8 cellular contexts compared by ENCODE assay signal in genomic region chr15:73051811-73052678, GRCh38.
A peak's percentile ranks its signal among the peaks of the same experiment; 100 is the strongest.
DNase-seq lines count a peak whose midpoint lies in the region; ATAC-seq lines count a peak whose summit lies in the region.

Gene NEO1 (plus strand): TSS chr15:73052463. CDS start chr15:73052676, 213 bp downstream.

- peaks cover 5 to 11% of the 10 kb centered on the region in 2 donors for H3K4me1 Mint-ChIP-seq in effector memory CD8-positive, alpha-beta T cell (ENCODE audit: low read depth in 2 of 2)

- peaks cover 4% of the 10 kb centered on the region for H3K36me3 Mint-ChIP-seq in effector memory CD8-positive, alpha-beta T cell (ENCODE audit: insufficient read depth)

- peaks cover 3% of the 10 kb centered on the region for H3K79me2 ChIP-seq in ACC112 (ENCODE audit: control insufficient read depth, insufficient read depth, low read length, unreplicated experiment)

- H3K9me3 Mint-ChIP-seq in effector memory CD8-positive, alpha-beta T cell, result no peaks in the 10 kb centered on the region

- DNase-seq in GM19238 (ENCODE audit: insufficient read length, low spot score) (peak; percentile 53), NCI-H774 (lab: John Stamatoyannopoulos, UW) (peak; percentile 87), medulla oblongata (ENCODE audit: extremely low spot score) (peak; percentile 93)
- DNase-seq in activated CD8-positive, alpha-beta memory T cell treated with anti-CD3 and anti-CD28 coated beads, Interleukin-2, amount 50 U/mL, for 1 hour (ENCODE audit: extremely low read depth), result peak; percentile 26
- DNase-seq in effector memory CD8-positive, alpha-beta T cell, result peak; percentile 77 to 85 (median 80)
- peak; percentile 62 to 69 (median 69) for DNase-seq in stimulated activated CD4-positive, alpha-beta T cell treated with anti-CD3 and anti-CD28 coated beads, TNF-alpha, amount 100 ng/mL, for 4 hours (ENCODE audit: low read depth in 3 of 3)

- peaks cover 19% of the 10 kb centered on the region for H3K27me3 ChIP-seq in ACC112 (ENCODE audit: insufficient read depth, low read length)

- H3K4me1 ChIP-seq in ACC112 (ENCODE audit: control insufficient read depth, insufficient read depth, low read length, unreplicated experiment), result no peaks in the 10 kb centered on the region

- no peak within 1 kb of the TSS for H3K27ac ChIP-seq in ACC112 (ENCODE audit: low read depth, low read length)

- ATAC-seq in HG03460 (IDR thresholded peaks at IDR 0.05; ENCODE audit: unreplicated experiment), result peak; percentile 38
- peak; percentile 76 for ATAC-seq in effector memory CD8-positive, alpha-beta T cell (replicated peaks)

- no peaks in the 10 kb centered on the region for H3K36me3 ChIP-seq in ACC112 (ENCODE audit: insufficient read depth, low read length)

- H3K4me3 ChIP-seq in ACC112 (ENCODE audit: low read depth, low read length), result peak within 1 kb of the TSS; percentile 97

- H3K27ac Mint-ChIP-seq in effector memory CD8-positive, alpha-beta T cell, result peak within 1 kb of the TSS; percentile 70 to 77

- H3K27me3 Mint-ChIP-seq in effector memory CD8-positive, alpha-beta T cell, result peaks cover 0 to 6% of the 10 kb centered on the region in 2 donors

- peak within 1 kb of the TSS; percentile 86 to 88 for H3K4me3 Mint-ChIP-seq in effector memory CD8-positive, alpha-beta T cell

- H2AFZ ChIP-seq in ACC112 (ENCODE audit: low read length, unreplicated experiment), result peak within 1 kb of the TSS; percentile 89

Comparison
In these comparisons a context has a peak if more than half of its experiments do, and no peak if none do; other contexts are left out.
1. DNase-seq: peak in every context shown above with its lines; median percentile 93 in medulla oblongata; 87 in NCI-H774; 80 in effector memory CD8-positive, alpha-beta T cell; 69 in stimulated activated CD4-positive, alpha-beta T cell treated with anti-CD3 and anti-CD28 coated beads, TNF-alpha, amount 100 ng/mL, for 4 hours; 53 in GM19238; 26 in activated CD8-positive, alpha-beta memory T cell treated with anti-CD3 and anti-CD28 coated beads, Interleukin-2, amount 50 U/mL, for 1 hour.